Comparison of ENCODE assay signal across 7 cellular contexts in genomic region chr3:120616745-120617144, GRCh38. TPM values are rescaled to one million over a fixed set of nuclear protein-coding genes. Genes with fewer than 3 reads are reported as not detected.
A peak's percentile ranks its signal among the peaks of the same experiment; 100 is the strongest.
DNase-seq lines count a peak whose midpoint lies in the region; ATAC-seq and TF ChIP-seq lines count a peak whose summit lies in the region.
"Not testable (repeated sequence)": the region's sequence is repeated elsewhere in the genome, so short reads cannot be mapped to it uniquely, and the experiment has no call there.

No MANE protein-coding gene starts in this region.

- H3K36me3 Mint-ChIP-seq in GM23338 (ENCODE audit: low read depth), result not testable (repeated sequence)

- not testable (repeated sequence) for H3K4me1 ChIP-seq in GM23338 (ENCODE audit: insufficient read depth); mammary epithelial cell (ENCODE audit: insufficient read depth, low read length); smooth muscle cell (ENCODE audit: low read depth)
- peaks cover 11% of the 10 kb centered on the region for H3K4me1 ChIP-seq in PC-3 (ENCODE audit: insufficient read depth, low read length)

- H3K4me1 Mint-ChIP-seq in GM23338, result not testable (repeated sequence)

- H3K4me3 Mint-ChIP-seq in GM23338, result not testable (repeated sequence)

- POLR2A ChIA-PET in PC-3 (lab: Charles Lee; ENCODE audit: unreplicated experiment), result not testable (repeated sequence)

- H3K4me2 ChIP-seq in GM23338; mammary epithelial cell (ENCODE audit: insufficient read depth, low read depth, low read length); smooth muscle cell: not testable (repeated sequence)
- 0 out of 2 replicates have a peak overlapping the region, but pooled peaks have one; percentile 2 for H3K4me2 ChIP-seq in PC-3 (ENCODE audit: low read length)

- H3F3A ChIP-seq in GM23338 (replicated peaks; ENCODE audit: low read depth); PC-3 (ENCODE audit: low read length, unreplicated experiment); smooth muscle cell (ENCODE audit: low read depth): not testable (repeated sequence)

- H3K4me3 ChIP-seq in GM23338; PC-3 (ENCODE audit: low read length); mammary epithelial cell (replicated peaks in 1 of 3; ENCODE audit: insufficient read depth in 1 of 3, low read depth in 2 of 3, low read length in 3 of 3); smooth muscle cell: not testable (repeated sequence)

- not testable (repeated sequence) for DNase-seq in GM23338 (ENCODE audit: low spot score); epithelial cell of prostate (ENCODE audit: low read depth, low spot score); smooth muscle cell (lab: John Stamatoyannopoulos, UW; ENCODE audit: unreplicated experiment)
- DNase-seq in HT-29 (ENCODE audit: low spot score), result peak; percentile 29
- peak; percentile 57 for DNase-seq in PC-3
- DNase-seq in mammary epithelial cell, result peak; percentile 5
- DNase-seq in left colon, result peak; percentile 54 to 72

- H3K27me3 Mint-ChIP-seq in GM23338 (ENCODE audit: insufficient read depth, low read depth, poor library complexity), result not testable (repeated sequence)

- not testable (repeated sequence) for TF ChIP-seq CTCF in GM23338 (conservative IDR thresholded peaks at IDR 0.05; ENCODE audit: low read depth in 2 of 2); PC-3 (conservative IDR thresholded peaks at IDR 0.05; ENCODE audit: low read depth, low read length); mammary epithelial cell (conservative IDR thresholded peaks at IDR 0.05 in 1 of 2, IDR thresholded peaks at IDR 0.05 in 1 of 2; ENCODE audit: extremely low read depth in 1 of 2, insufficient read depth in 1 of 2, low read depth in 1 of 2, low read length in 2 of 2); smooth muscle cell (IDR thresholded peaks at IDR 0.05; ENCODE audit: borderline replicate concordance, insufficient read depth, poor library complexity, severe bottlenecking)

- not testable (repeated sequence) for H3K27ac Mint-ChIP-seq in GM23338

- peak overlapping the region; percentile 95; the same call in 1 of the 2 replicates for H2AFZ ChIP-seq in GM23338
- not testable (repeated sequence) for H2AFZ ChIP-seq in PC-3 (ENCODE audit: low read length); mammary epithelial cell (ENCODE audit: low read depth, low read length); smooth muscle cell (ENCODE audit: low read depth)

- H3K9ac ChIP-seq in PC-3 (ENCODE audit: low read length); mammary epithelial cell (ENCODE audit: insufficient read depth, low read length); smooth muscle cell (ENCODE audit: low read depth): not testable (repeated sequence)

- WGBS in mammary epithelial cell (ENCODE audit: low coverage, missing lambda C conversion rate), result 81% methylated on average over 8 of the region's 8 CpGs
- WGBS in smooth muscle cell (ENCODE audit: low lambda C conversion rate), result 88% methylated on average over 8 of the region's 8 CpGs

- H3K27me3 ChIP-seq in GM23338 (ENCODE audit: insufficient read depth); PC-3 (ENCODE audit: low read length); mammary epithelial cell (ENCODE audit: insufficient read depth, low read length); smooth muscle cell (ENCODE audit: low read depth): not testable (repeated sequence)

- not testable (repeated sequence) for H3K79me2 ChIP-seq in GM23338 (replicated peaks; ENCODE audit: insufficient read depth); PC-3 (ENCODE audit: low read length); mammary epithelial cell (ENCODE audit: insufficient read depth, low read length); smooth muscle cell (ENCODE audit: low read depth)

- intact Hi-C loops in PC-3 (cut with micrococcal nuclease); mammary epithelial cell (cut with micrococcal nuclease); left colon (cut with DNase I, micrococcal nuclease): not testable (repeated sequence)

- not testable (repeated sequence) for BruUV-seq in PC-3 (replicated peaks; lab: Mats Ljungman, UMichigan); mammary epithelial cell (replicated peaks; lab: Mats Ljungman, UMichigan)

- CTCF ChIA-PET in PC-3 (lab: Charles Lee); mammary epithelial cell (lab: Charles Lee; ENCODE audit: low non-redundant PET): not testable (repeated sequence)

- dilution Hi-C loops in mammary epithelial cell (cut with HindIII; ENCODE audit: low sequenced_read_pairs), result not testable (repeated sequence)

- ATAC-seq in GM23338, PC-3: not testable (repeated sequence)
- peak; percentile 66 for ATAC-seq in left colon

- peaks cover 11% of the 10 kb centered on the region; the same call in 2 of the 3 replicates for H3K9me3 Mint-ChIP-seq in GM23338

- in situ Hi-C loops in mammary epithelial cell (cut with MboI; ENCODE audit: low sequenced_read_pairs in 2 of 2), result not testable (repeated sequence)

- H3K9me3 ChIP-seq in PC-3 (ENCODE audit: low read length); mammary epithelial cell (replicated peaks; ENCODE audit: insufficient read depth, low read length); smooth muscle cell (replicated peaks; ENCODE audit: low read depth): not testable (repeated sequence)

- H3K27ac ChIP-seq in GM23338 (ENCODE audit: low read depth); mammary epithelial cell (ENCODE audit: insufficient read depth, low read depth, low read length): not testable (repeated sequence)
- H3K27ac ChIP-seq in PC-3 (ENCODE audit: low read length), result peak overlapping the region; percentile 27
- peak overlapping the region; percentile 91 for H3K27ac ChIP-seq in epithelial cell of prostate
- peak overlapping the region; percentile 67 for H3K27ac ChIP-seq in smooth muscle cell (ENCODE audit: low read depth)

- H3K9me2 ChIP-seq in GM23338 (ENCODE audit: insufficient read depth); PC-3 (replicated peaks; ENCODE audit: low read length): not testable (repeated sequence)

- not testable (repeated sequence) for H4K20me1 ChIP-seq in GM23338 (replicated peaks; ENCODE audit: insufficient read depth); PC-3 (ENCODE audit: low read length); mammary epithelial cell (ENCODE audit: insufficient read depth, low read length); smooth muscle cell (ENCODE audit: low read depth)

- H3K36me3 ChIP-seq in GM23338 (ENCODE audit: insufficient read depth); PC-3 (ENCODE audit: low read depth, low read length); mammary epithelial cell (ENCODE audit: insufficient read depth, low read length); smooth muscle cell (ENCODE audit: low read depth): not testable (repeated sequence)

RNA-seq across cellular contexts. Expression of gene NDUFB4, which starts 20.6 kb away (rescaled TPM):
- total RNA-seq in GM23338 (2014; rRNA removed; shearing (Covaris generic)), result 149 and 199 TPM in 2 replicates
- 716 and 796 TPM in 2 replicates for polyA plus RNA-seq in GM23338 (2016; fragmentation: Nextera tagmentation; extraction: Ambion mirVana)
- total RNA-seq in HT-29 (2014; rRNA removed; shearing (Covaris generic)), result 147 and 154 TPM in 2 replicates
- 239 and 283 TPM in 2 replicates for total RNA-seq in PC-3 (2014; rRNA removed)
- total RNA-seq in mammary epithelial cell, result 10 to 100 TPM; 31.5 to 99.0 TPM
- 193 TPM for polyA plus RNA-seq in mammary epithelial cell
- 111 TPM for polyA minus RNA-seq in mammary epithelial cell
- total RNA-seq in left colon, result 100 to 1,000 TPM; 151 to 180 TPM
- total RNA-seq in smooth muscle cell, result 175 and 270 TPM in 2 replicates
- polyA plus RNA-seq in smooth muscle cell, result 484 and 493 TPM in 2 replicates
